ENCODE assay signal across 14 cellular contexts in genomic region chr5:63131618-63132285, GRCh38.
A peak's percentile ranks its signal among the peaks of the same experiment; 100 is the strongest.
DNase-seq lines count a peak whose midpoint lies in the region; ATAC-seq, FAIRE-seq and TF ChIP-seq lines count a peak whose summit lies in the region.
"Had no signal": no experiment of that assay in that cellular context is flagged by ENCODE, and none has a peak within 500 bp of the region (broad histone marks: within the 10 kb centered on the region; RNA-seq: fewer than 3 reads in every experiment).

No MANE protein-coding gene starts in this region.

- no peaks in the 10 kb centered on the region for H3K27me3 Mint-ChIP-seq in MCF 10A (ENCODE audit: insufficient read depth, unreplicated experiment)
- no peaks in the 10 kb centered on the region for H3K27me3 Mint-ChIP-seq in activated T-helper 17 cell treated with anti-CD3 and anti-CD28 coated beads, Interleukin-2, amount 50 U/mL, for 72 hours
- H3K27me3 Mint-ChIP-seq in activated naive CD4-positive, alpha-beta T cell treated with anti-CD3 and anti-CD28 coated beads for 36 hours (ENCODE audit: low read depth): no peaks in the 10 kb centered on the region
- H3K27me3 Mint-ChIP-seq: activated naive CD8-positive, alpha-beta T cell treated with anti-CD3 and anti-CD28 coated beads, Interleukin-2, amount 10 ng/mL, durations not matched to agents 7 days and 5 days had no signal

- H3K9me3 ChIP-seq in breast epithelium (no peaks in the 10 kb centered on the region), gastrocnemius medialis (no peaks in the 10 kb centered on the region)

- no peaks in the 10 kb centered on the region for H3K9me3 Mint-ChIP-seq in MCF 10A (ENCODE audit: unreplicated experiment)
- peaks cover 3% of the 10 kb centered on the region for H3K9me3 Mint-ChIP-seq in activated T-helper 17 cell treated with anti-CD3 and anti-CD28 coated beads, Interleukin-2, amount 50 U/mL, for 72 hours
- no peaks in the 10 kb centered on the region for H3K9me3 Mint-ChIP-seq in activated naive CD4-positive, alpha-beta T cell treated with anti-CD3 and anti-CD28 coated beads for 36 hours
- H3K9me3 Mint-ChIP-seq in activated naive CD4-positive, alpha-beta T cell treated with anti-CD3 and anti-CD28 coated beads, Interleukin-2, amount 50 U/mL, for 72 hours: no peaks in the 10 kb centered on the region
- H3K9me3 Mint-ChIP-seq: activated naive CD8-positive, alpha-beta T cell treated with anti-CD3 and anti-CD28 coated beads, Interleukin-2, amount 10 ng/mL, durations not matched to agents 7 days and 5 days had no signal

- H3K27ac Mint-ChIP-seq in MCF 10A (ENCODE audit: low read depth, unreplicated experiment): no peak overlapping the region
- no peak overlapping the region for H3K27ac Mint-ChIP-seq in activated T-helper 17 cell treated with anti-CD3 and anti-CD28 coated beads, Interleukin-2, amount 50 U/mL, for 72 hours
- H3K27ac Mint-ChIP-seq in activated naive CD4-positive, alpha-beta T cell treated with anti-CD3 and anti-CD28 coated beads for 36 hours: no peak overlapping the region
- no peak overlapping the region for H3K27ac Mint-ChIP-seq in activated naive CD4-positive, alpha-beta T cell treated with anti-CD3 and anti-CD28 coated beads, Interleukin-2, amount 50 U/mL, for 72 hours
- H3K27ac Mint-ChIP-seq: activated naive CD8-positive, alpha-beta T cell treated with anti-CD3 and anti-CD28 coated beads, Interleukin-2, amount 10 ng/mL, durations not matched to agents 7 days and 5 days; immature natural killer cell had no signal

- intact Hi-C loops in MCF 10A (cut with micrococcal nuclease): no loop called here
- intact Hi-C loops in breast epithelium (cut with DNase I; ENCODE audit: low total_unique reads): no loop called here
- intact Hi-C loops in activated naive CD4-positive, alpha-beta T cell treated with anti-CD3 and anti-CD28 coated beads for 36 hours (cut with micrococcal nuclease): no loop called here
- intact Hi-C loops in gastrocnemius medialis (cut with DNase I; ENCODE audit: low total_unique reads): no loop called here

- no peaks in the 10 kb centered on the region for H3K36me3 ChIP-seq in breast epithelium
- no peaks in the 10 kb centered on the region for H3K36me3 ChIP-seq in gastrocnemius medialis

- peak; percentile 21 for ATAC-seq in activated T-helper 17 cell treated with anti-CD3 and anti-CD28 coated beads, Interleukin-2, amount 50 U/mL, for 72 hours (replicated peaks)
- ATAC-seq in foreskin keratinocyte (peak; percentile 99), gastrocnemius medialis (no peak)
- no peak for ATAC-seq in activated naive CD4-positive, alpha-beta T cell treated with anti-CD3 and anti-CD28 coated beads, Interleukin-2, amount 50 U/mL, for 72 hours

- H3K27ac ChIP-seq in breast epithelium: no peak overlapping the region
- H3K27ac ChIP-seq in foreskin keratinocyte: no peak overlapping the region
- H3K27ac ChIP-seq in gastrocnemius medialis: no peak overlapping the region
- H3K27ac ChIP-seq: parathyroid adenoma, SK-N-MC had no signal

- DNase-seq in MCF 10A (ENCODE audit: unreplicated experiment): peak; percentile 60
- DNase-seq in breast epithelium (ENCODE audit: low spot score in 2 of 2): no peak
- peak; percentile 79 to 94 for DNase-seq in foreskin keratinocyte
- peak; percentile 48 for DNase-seq in urothelium cell line (ENCODE audit: low spot score)
- DNase-seq in activated naive CD4-positive, alpha-beta T cell treated with anti-CD3 and anti-CD28 coated beads for 36 hours: no peak
- DNase-seq in activated naive CD4-positive, alpha-beta T cell treated with anti-CD3 and anti-CD28 coated beads, Interleukin-2, amount 50 U/mL, for 72 hours (ENCODE audit: low spot score in 2 of 2): no peak
- DNase-seq in gastrocnemius medialis: no peak
- DNase-seq: activated naive CD8-positive, alpha-beta T cell treated with anti-CD3 and anti-CD28 coated beads, Interleukin-2, amount 10 ng/mL, durations not matched to agents 7 days and 5 days; cortex of kidney; HCEC 1CT; immature natural killer cell had no signal

- TF ChIP-seq CTCF in MCF 10A (IDR thresholded peaks at IDR 0.05; ENCODE audit: unreplicated experiment) (no peak), breast epithelium (IDR thresholded peaks at IDR 0.05) (no peak), foreskin keratinocyte (conservative IDR thresholded peaks at IDR 0.05) (no peak), gastrocnemius medialis (IDR thresholded peaks at IDR 0.05 in 4 of 5, conservative IDR thresholded peaks at IDR 0.05 in 1 of 5) (no peak)

- POLR2A ChIA-PET in MCF 10A (lab: Yijun Ruan, JAX): no interaction called here

- peaks cover 12% of the 10 kb centered on the region for H3K4me1 Mint-ChIP-seq in MCF 10A (ENCODE audit: insufficient read depth, unreplicated experiment)
- H3K4me1 Mint-ChIP-seq in activated T-helper 17 cell treated with anti-CD3 and anti-CD28 coated beads, Interleukin-2, amount 50 U/mL, for 72 hours: no peaks in the 10 kb centered on the region
- H3K4me1 Mint-ChIP-seq in activated naive CD4-positive, alpha-beta T cell treated with anti-CD3 and anti-CD28 coated beads for 36 hours (ENCODE audit: low read depth): no peaks in the 10 kb centered on the region
- H3K4me1 Mint-ChIP-seq: activated naive CD8-positive, alpha-beta T cell treated with anti-CD3 and anti-CD28 coated beads, Interleukin-2, amount 10 ng/mL, durations not matched to agents 7 days and 5 days; immature natural killer cell had no signal

- TF ChIP-seq POLR2A in breast epithelium (IDR thresholded peaks at IDR 0.05) (no peak), gastrocnemius medialis (IDR thresholded peaks at IDR 0.05) (no peak)

- H3K36me3 Mint-ChIP-seq in MCF 10A (ENCODE audit: insufficient read depth, unreplicated experiment): no peaks in the 10 kb centered on the region
- no peaks in the 10 kb centered on the region for H3K36me3 Mint-ChIP-seq in activated T-helper 17 cell treated with anti-CD3 and anti-CD28 coated beads, Interleukin-2, amount 50 U/mL, for 72 hours (ENCODE audit: low read depth)
- no peaks in the 10 kb centered on the region for H3K36me3 Mint-ChIP-seq in activated naive CD4-positive, alpha-beta T cell treated with anti-CD3 and anti-CD28 coated beads for 36 hours (ENCODE audit: low read depth)
- no peaks in the 10 kb centered on the region for H3K36me3 Mint-ChIP-seq in activated naive CD4-positive, alpha-beta T cell treated with anti-CD3 and anti-CD28 coated beads, Interleukin-2, amount 50 U/mL, for 72 hours
- H3K36me3 Mint-ChIP-seq: activated naive CD8-positive, alpha-beta T cell treated with anti-CD3 and anti-CD28 coated beads, Interleukin-2, amount 10 ng/mL, durations not matched to agents 7 days and 5 days; immature natural killer cell had no signal

- FAIRE-seq in urothelium cell line (lab: Jason Lieb, UNC): peak; percentile 84

- no peaks in the 10 kb centered on the region for H3K4me1 ChIP-seq in breast epithelium
- peaks cover 13% of the 10 kb centered on the region for H3K4me1 ChIP-seq in foreskin keratinocyte
- H3K4me1 ChIP-seq in gastrocnemius medialis: no peaks in the 10 kb centered on the region
- H3K4me1 ChIP-seq: parathyroid adenoma had no signal

- H3K4me3 ChIP-seq in breast epithelium (no peak overlapping the region), gastrocnemius medialis (no peak overlapping the region)
- H3K4me3 ChIP-seq: SK-N-MC had no signal

- CTCF ChIA-PET in MCF 10A (lab: Yijun Ruan, JAX): interaction anchor here (0.6 kb wide), 1 partner anchor 181 kb away, joined by 4 read pairs; no protein-coding TSS in a partner anchor
- CTCF ChIA-PET in activated naive CD4-positive, alpha-beta T cell treated with anti-CD3 and anti-CD28 coated beads for 36 hours (lab: Charles Lee): no interaction called here

- in situ Hi-C loops in gastrocnemius medialis (cut with MboI; ENCODE audit: low sequenced_read_pairs in 4 of 4): no loop called here

- BruUV-seq in MCF 10A (replicated peaks; lab: Mats Ljungman, UMichigan): no TSS peak

- H3K27me3 ChIP-seq in breast epithelium (no peaks in the 10 kb centered on the region), foreskin keratinocyte (no peaks in the 10 kb centered on the region), gastrocnemius medialis (no peaks in the 10 kb centered on the region)

- no peak overlapping the region for H3K4me3 Mint-ChIP-seq in MCF 10A (ENCODE audit: unreplicated experiment)
- no peak overlapping the region for H3K4me3 Mint-ChIP-seq in activated T-helper 17 cell treated with anti-CD3 and anti-CD28 coated beads, Interleukin-2, amount 50 U/mL, for 72 hours
- no peak overlapping the region for H3K4me3 Mint-ChIP-seq in activated naive CD4-positive, alpha-beta T cell treated with anti-CD3 and anti-CD28 coated beads for 36 hours
- H3K4me3 Mint-ChIP-seq: activated naive CD8-positive, alpha-beta T cell treated with anti-CD3 and anti-CD28 coated beads, Interleukin-2, amount 10 ng/mL, durations not matched to agents 7 days and 5 days; immature natural killer cell had no signal

Comparison
In these comparisons a context has a peak if more than half of its experiments do, and no peak if none do; other contexts are left out.
1. DNase-seq: peak in MCF 10A (single experiment), foreskin keratinocyte (2 of 2) and urothelium cell line (single experiment); none in breast epithelium (0 of 2), activated naive CD4-positive, alpha-beta T cell treated with anti-CD3 and anti-CD28 coated beads for 36 hours (single experiment), activated naive CD4-positive, alpha-beta T cell treated with anti-CD3 and anti-CD28 coated beads, Interleukin-2, amount 50 U/mL, for 72 hours (0 of 2) and gastrocnemius medialis (0 of 2).
2. ATAC-seq: peak in activated T-helper 17 cell treated with anti-CD3 and anti-CD28 coated beads, Interleukin-2, amount 50 U/mL, for 72 hours (single experiment) and foreskin keratinocyte (single experiment); none in activated naive CD4-positive, alpha-beta T cell treated with anti-CD3 and anti-CD28 coated beads, Interleukin-2, amount 50 U/mL, for 72 hours (0 of 2) and gastrocnemius medialis (0 of 2).